ENCODE assay signal across 9 cellular contexts in genomic region chr5:130801963-130802362, GRCh38.
"Had no signal": no experiment of that assay in that cellular context is flagged by ENCODE, and none has a peak within 500 bp of the region (broad histone marks: within the 10 kb centered on the region; RNA-seq: fewer than 3 reads in every experiment).

No MANE protein-coding gene starts in this region.

- H3K27ac Mint-ChIP-seq: H9, HFFc6 had no signal

- H2AFZ ChIP-seq: GM23248 had no signal

- FAIRE-seq: H54, HTR-8/SVneo had no signal

- H3K4me3 Mint-ChIP-seq: H9, HFFc6 had no signal

- H3K4me3 ChIP-seq: GM23248 had no signal

- H3K27ac ChIP-seq: GM23248 had no signal

- DNase-seq: GM23248, GOT3, H9, HCEC 1CT, HFFc6, Kasumi-1, KG1 had no signal

- H3K9ac ChIP-seq: GM23248 had no signal
